In genomic region chr15:83960192-83960829, GRCh38 we compare ENCODE assay signal across 22 cellular contexts.
"Had no signal": no experiment of that assay in that cellular context is flagged by ENCODE, and none has a peak within 500 bp of the region (broad histone marks: within the 10 kb centered on the region; RNA-seq: fewer than 3 reads in every experiment).

No MANE protein-coding gene starts in this region.

- H3K9me3 ChIP-seq: SJSA1 had no signal

- ATAC-seq: K562 had no signal

- H3K27ac Mint-ChIP-seq: IgD-negative memory B cell had no signal

- H3K4me3 ChIP-seq: K562, SJSA1, SK-N-MC had no signal

- H3K36me3 Mint-ChIP-seq: IgD-negative memory B cell had no signal

- H3K36me3 ChIP-seq: SJSA1 had no signal

- H3K4me3 Mint-ChIP-seq: IgD-negative memory B cell had no signal

- H3K27ac ChIP-seq: HL-60, KMS-11, SJSA1, SK-N-MC had no signal

- H3K4me1 ChIP-seq: SJSA1 had no signal

- H3K27me3 ChIP-seq: SJSA1 had no signal

- DNase-seq: Kasumi-1, MV-4-11, NCI-H1048, NCI-H1105, NCI-H1436 treated with DMSO at 0.1 percent for 48 hours, NCI-H1694, NCI-H187 treated with DMSO at 0.1 percent for 48 hours, NCI-H2029 treated with DMSO at 0.1 percent for 48 hours, NCI-H2171 treated with DMSO at 0.1 percent for 48 hours, NCI-H345, NCI-H446 treated with DMSO at 0.1 percent for 48 hours, NCI-H510A treated with DMSO at 0.1 percent for 48 hours, NCI-H748 treated with DMSO at 0.1 percent for 48 hours, Right ventricle myocardium superior, RPMI8226, SIG-M5 had no signal
